Comparison of ENCODE assay signal across 12 cellular contexts in genomic region chr11:117092951-117093590, GRCh38. TPM values are rescaled to one million over a fixed set of nuclear protein-coding genes. Genes with fewer than 3 reads are reported as not detected.
A peak's percentile ranks its signal among the peaks of the same experiment; 100 is the strongest.
DNase-seq lines count a peak whose midpoint lies in the region; ATAC-seq and TF ChIP-seq lines count a peak whose summit lies in the region.
"Had no signal": no experiment of that assay in that cellular context is flagged by ENCODE, and none has a peak within 500 bp of the region (broad histone marks: within the 10 kb centered on the region; RNA-seq: fewer than 3 reads in every experiment).

No MANE protein-coding gene starts in this region.

- intact Hi-C loops in stomach (cut with DNase I; ENCODE audit: low total_unique reads) (no loop called here), body of pancreas (cut with DNase I) (no loop called here)

- peaks cover 53% of the 10 kb centered on the region for H3K4me1 Mint-ChIP-seq in chondrocyte (ENCODE audit: low read depth)

- H3K27ac Mint-ChIP-seq in chondrocyte (ENCODE audit: unreplicated experiment), result peak overlapping the region; percentile 66

- H3K36me3 ChIP-seq in stomach (no peaks in the 10 kb centered on the region), body of pancreas (replicated peaks in 1 of 2; ENCODE audit: insufficient read depth in 1 of 2, low read depth in 2 of 2) (no peaks in the 10 kb centered on the region)
- H3K36me3 ChIP-seq: suprapubic skin had no signal

- no peak overlapping the region for H3K4me3 Mint-ChIP-seq in chondrocyte (ENCODE audit: unreplicated experiment)

- H3K27me3 ChIP-seq in stomach, result no peaks in the 10 kb centered on the region
- H3K27me3 ChIP-seq in body of pancreas, result no peaks in the 10 kb centered on the region
- H3K27me3 ChIP-seq: suprapubic skin had no signal

- TF ChIP-seq EP300 in stomach (IDR thresholded peaks at IDR 0.05), result no peak

- DNase-seq in chondrocyte (ENCODE audit: low spot score) (no peak), stomach (no peak), body of pancreas (no peak), hepatic stellate cell (ENCODE audit: low spot score) (no peak)
- DNase-seq: DMS53, islet precursor cell, NCI-H446 treated with DMSO at 0.1 percent for 48 hours, SHP77 treated with DMSO at 0.1 percent for 48 hours had no signal

- H3K9me3 ChIP-seq in stomach, result no peaks in the 10 kb centered on the region
- H3K9me3 ChIP-seq in body of pancreas, result no peaks in the 10 kb centered on the region
- H3K9me3 ChIP-seq: suprapubic skin had no signal

- no peak for TF ChIP-seq CTCF in chondrocyte (IDR thresholded peaks at IDR 0.05)
- TF ChIP-seq CTCF in stomach (IDR thresholded peaks at IDR 0.05), result no peak
- TF ChIP-seq CTCF in body of pancreas (IDR thresholded peaks at IDR 0.05), result no peak

- H3K4me1 ChIP-seq in stomach (peaks cover 25 to 92% (median 53%) of the 10 kb centered on the region in 4 donors), body of pancreas (peaks cover 64% of the 10 kb centered on the region)

- H3K27ac ChIP-seq in stomach (peak overlapping the region in 3 of 5 donors; percentile 34 to 100 (median 60)), body of pancreas (peak overlapping the region in 1 of 4 donors; percentile 46)
- H3K27ac ChIP-seq: suprapubic skin had no signal

- TF ChIP-seq POLR2A in stomach (IDR thresholded peaks at IDR 0.05) (no peak), body of pancreas (IDR thresholded peaks at IDR 0.05) (no peak)

- H3K9me3 Mint-ChIP-seq in chondrocyte (ENCODE audit: low read depth), result no peaks in the 10 kb centered on the region

- H3K27me3 Mint-ChIP-seq in chondrocyte (ENCODE audit: low read depth), result no peaks in the 10 kb centered on the region

- no peak overlapping the region for H3K4me3 ChIP-seq in stomach
- no peak overlapping the region for H3K4me3 ChIP-seq in body of pancreas
- H3K4me3 ChIP-seq: suprapubic skin had no signal

- WGBS in stomach, 5 donors, result 24 to 38% (median 36%) methylated on average over 5 of the region's 5 CpGs
- 31 to 39% methylated on average over 5 of the region's 5 CpGs for WGBS in body of pancreas, 2 donors

- peak; percentile 33 for ATAC-seq in GM18861 (IDR thresholded peaks at IDR 0.05; ENCODE audit: unreplicated experiment)
- ATAC-seq in HG02870 (IDR thresholded peaks at IDR 0.05; ENCODE audit: unreplicated experiment), result peak; percentile 38
- no peak for ATAC-seq in HG02970 (IDR thresholded peaks at IDR 0.05; ENCODE audit: low FRiP score, unreplicated experiment)
- no peak for ATAC-seq in body of pancreas

- H3K36me3 Mint-ChIP-seq in chondrocyte (ENCODE audit: low read depth), result no peaks in the 10 kb centered on the region

RNA-seq across cellular contexts. Expression of gene SIK3, which starts 5.2 kb away (rescaled TPM):
- 17.9 to 19.8 TPM (median 19.5 TPM) in 3 replicates for total RNA-seq in chondrocyte
- 10 to 100 TPM in 4 of 5 donors, 1 to 10 TPM in 1; 8.7 to 97.8 (median 44.3) TPM for total RNA-seq in stomach
- polyA plus RNA-seq in stomach, result 1 to 10 TPM; 6.5 to 7.8 (median 7.0) TPM
- total RNA-seq in body of pancreas, result 10 to 100 TPM; 24.1 to 46.1 TPM

RNA-seq across cellular contexts. Expression of gene PAFAH1B2, which starts 51.0 kb away (rescaled TPM):
- 85.4 to 98.0 TPM (median 90.5 TPM) in 3 replicates for total RNA-seq in chondrocyte
- 100 to 1,000 TPM in 1 of 5 donors, 10 to 100 TPM in 4; 31.9 to 174 (median 63.0) TPM for total RNA-seq in stomach
- 10 to 100 TPM; 14.9 to 30.7 (median 27.5) TPM for polyA plus RNA-seq in stomach
- total RNA-seq in body of pancreas, result 10 to 100 TPM; 30.0 to 44.9 TPM

Comparison
In these comparisons a context has a peak if more than half of its experiments do, and no peak if none do; other contexts are left out.
1. ATAC-seq: peak in GM18861 (single experiment) and HG02870 (single experiment); none in HG02970 (single experiment) and body of pancreas (single experiment).